In the genomic region with DNA sequence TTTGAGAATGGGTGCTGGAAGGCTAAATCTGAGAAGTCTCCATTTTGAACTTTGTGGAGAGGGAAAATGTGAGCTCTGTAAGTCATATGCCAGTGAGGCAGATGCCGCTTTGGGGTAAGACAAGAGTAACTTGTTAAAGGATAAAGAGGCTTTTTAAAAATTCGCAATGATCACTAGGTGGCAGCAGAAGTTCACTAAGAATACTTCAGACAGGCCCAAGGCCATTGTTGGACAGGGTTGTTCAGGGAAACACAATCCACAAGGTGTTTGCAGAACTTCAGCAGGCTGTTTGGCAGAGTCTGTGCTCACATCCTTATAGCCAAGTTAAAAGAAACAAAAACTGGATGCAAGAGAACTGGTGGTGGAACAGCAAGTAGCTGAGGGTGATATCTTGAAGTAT, we compare ENCODE assay signal across 1 cellular context.
TF ChIP-seq lines count a peak whose summit lies in the region.

No MANE protein-coding gene starts in this region.

TF ChIP-seq in GM23338, 12 proteins besides CTCF, POLR2A, EP300 and RAD21 (continued from another document):
- TF ChIP-seq, protein P1, sequence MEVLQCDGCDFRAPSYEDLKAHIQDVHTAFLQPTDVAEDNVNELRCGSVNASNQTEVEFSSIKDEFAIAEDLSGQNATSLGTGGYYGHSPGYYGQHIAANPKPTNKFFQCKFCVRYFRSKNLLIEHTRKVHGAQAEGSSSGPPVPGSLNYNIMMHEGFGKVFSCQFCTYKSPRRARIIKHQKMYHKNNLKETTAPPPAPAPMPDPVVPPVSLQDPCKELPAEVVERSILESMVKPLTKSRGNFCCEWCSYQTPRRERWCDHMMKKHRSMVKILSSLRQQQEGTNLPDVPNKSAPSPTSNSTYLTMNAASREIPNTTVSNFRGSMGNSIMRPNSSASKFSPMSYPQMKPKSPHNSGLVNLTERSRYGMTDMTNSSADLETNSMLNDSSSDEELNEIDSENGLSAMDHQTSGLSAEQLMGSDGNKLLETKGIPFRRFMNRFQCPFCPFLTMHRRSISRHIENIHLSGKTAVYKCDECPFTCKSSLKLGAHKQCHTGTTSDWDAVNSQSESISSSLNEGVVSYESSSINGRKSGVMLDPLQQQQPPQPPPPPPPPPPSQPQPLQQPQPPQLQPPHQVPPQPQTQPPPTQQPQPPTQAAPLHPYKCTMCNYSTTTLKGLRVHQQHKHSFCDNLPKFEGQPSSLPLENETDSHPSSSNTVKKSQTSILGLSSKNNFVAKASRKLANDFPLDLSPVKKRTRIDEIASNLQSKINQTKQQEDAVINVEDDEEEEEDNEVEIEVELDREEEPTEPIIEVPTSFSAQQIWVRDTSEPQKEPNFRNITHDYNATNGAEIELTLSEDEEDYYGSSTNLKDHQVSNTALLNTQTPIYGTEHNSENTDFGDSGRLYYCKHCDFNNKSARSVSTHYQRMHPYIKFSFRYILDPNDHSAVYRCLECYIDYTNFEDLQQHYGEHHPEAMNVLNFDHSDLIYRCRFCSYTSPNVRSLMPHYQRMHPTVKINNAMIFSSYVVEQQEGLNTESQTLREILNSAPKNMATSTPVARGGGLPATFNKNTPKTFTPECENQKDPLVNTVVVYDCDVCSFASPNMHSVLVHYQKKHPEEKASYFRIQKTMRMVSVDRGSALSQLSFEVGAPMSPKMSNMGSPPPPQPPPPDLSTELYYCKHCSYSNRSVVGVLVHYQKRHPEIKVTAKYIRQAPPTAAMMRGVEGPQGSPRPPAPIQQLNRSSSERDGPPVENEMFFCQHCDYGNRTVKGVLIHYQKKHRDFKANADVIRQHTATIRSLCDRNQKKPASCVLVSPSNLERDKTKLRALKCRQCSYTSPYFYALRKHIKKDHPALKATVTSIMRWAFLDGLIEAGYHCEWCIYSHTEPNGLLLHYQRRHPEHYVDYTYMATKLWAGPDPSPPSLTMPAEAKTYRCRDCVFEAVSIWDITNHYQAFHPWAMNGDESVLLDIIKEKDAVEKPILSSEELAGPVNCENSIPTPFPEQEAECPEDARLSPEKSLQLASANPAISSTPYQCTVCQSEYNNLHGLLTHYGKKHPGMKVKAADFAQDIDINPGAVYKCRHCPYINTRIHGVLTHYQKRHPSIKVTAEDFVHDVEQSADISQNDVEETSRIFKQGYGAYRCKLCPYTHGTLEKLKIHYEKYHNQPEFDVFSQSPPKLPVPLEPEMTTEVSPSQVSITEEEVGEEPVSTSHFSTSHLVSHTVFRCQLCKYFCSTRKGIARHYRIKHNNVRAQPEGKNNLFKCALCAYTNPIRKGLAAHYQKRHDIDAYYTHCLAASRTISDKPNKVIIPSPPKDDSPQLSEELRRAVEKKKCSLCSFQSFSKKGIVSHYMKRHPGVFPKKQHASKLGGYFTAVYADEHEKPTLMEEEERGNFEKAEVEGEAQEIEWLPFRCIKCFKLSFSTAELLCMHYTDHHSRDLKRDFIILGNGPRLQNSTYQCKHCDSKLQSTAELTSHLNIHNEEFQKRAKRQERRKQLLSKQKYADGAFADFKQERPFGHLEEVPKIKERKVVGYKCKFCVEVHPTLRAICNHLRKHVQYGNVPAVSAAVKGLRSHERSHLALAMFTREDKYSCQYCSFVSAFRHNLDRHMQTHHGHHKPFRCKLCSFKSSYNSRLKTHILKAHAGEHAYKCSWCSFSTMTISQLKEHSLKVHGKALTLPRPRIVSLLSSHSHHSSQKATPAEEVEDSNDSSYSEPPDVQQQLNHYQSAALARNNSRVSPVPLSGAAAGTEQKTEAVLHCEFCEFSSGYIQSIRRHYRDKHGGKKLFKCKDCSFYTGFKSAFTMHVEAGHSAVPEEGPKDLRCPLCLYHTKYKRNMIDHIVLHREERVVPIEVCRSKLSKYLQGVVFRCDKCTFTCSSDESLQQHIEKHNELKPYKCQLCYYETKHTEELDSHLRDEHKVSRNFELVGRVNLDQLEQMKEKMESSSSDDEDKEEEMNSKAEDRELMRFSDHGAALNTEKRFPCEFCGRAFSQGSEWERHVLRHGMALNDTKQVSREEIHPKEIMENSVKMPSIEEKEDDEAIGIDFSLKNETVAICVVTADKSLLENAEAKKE (CRISPR knock-in tag; IDR thresholded peaks at IDR 0.05) = no peak
- TF ChIP-seq STAT1 (IDR thresholded peaks at IDR 0.05; ENCODE audit: unreplicated experiment) = no peak
- no peak for TF ChIP-seq CREB1 (CRISPR knock-in tag; IDR thresholded peaks at IDR 0.05; ENCODE audit: low read depth)
- TF ChIP-seq JUNB (IDR thresholded peaks at IDR 0.05; ENCODE audit: unreplicated experiment) = no peak
- TF ChIP-seq, protein P2, sequence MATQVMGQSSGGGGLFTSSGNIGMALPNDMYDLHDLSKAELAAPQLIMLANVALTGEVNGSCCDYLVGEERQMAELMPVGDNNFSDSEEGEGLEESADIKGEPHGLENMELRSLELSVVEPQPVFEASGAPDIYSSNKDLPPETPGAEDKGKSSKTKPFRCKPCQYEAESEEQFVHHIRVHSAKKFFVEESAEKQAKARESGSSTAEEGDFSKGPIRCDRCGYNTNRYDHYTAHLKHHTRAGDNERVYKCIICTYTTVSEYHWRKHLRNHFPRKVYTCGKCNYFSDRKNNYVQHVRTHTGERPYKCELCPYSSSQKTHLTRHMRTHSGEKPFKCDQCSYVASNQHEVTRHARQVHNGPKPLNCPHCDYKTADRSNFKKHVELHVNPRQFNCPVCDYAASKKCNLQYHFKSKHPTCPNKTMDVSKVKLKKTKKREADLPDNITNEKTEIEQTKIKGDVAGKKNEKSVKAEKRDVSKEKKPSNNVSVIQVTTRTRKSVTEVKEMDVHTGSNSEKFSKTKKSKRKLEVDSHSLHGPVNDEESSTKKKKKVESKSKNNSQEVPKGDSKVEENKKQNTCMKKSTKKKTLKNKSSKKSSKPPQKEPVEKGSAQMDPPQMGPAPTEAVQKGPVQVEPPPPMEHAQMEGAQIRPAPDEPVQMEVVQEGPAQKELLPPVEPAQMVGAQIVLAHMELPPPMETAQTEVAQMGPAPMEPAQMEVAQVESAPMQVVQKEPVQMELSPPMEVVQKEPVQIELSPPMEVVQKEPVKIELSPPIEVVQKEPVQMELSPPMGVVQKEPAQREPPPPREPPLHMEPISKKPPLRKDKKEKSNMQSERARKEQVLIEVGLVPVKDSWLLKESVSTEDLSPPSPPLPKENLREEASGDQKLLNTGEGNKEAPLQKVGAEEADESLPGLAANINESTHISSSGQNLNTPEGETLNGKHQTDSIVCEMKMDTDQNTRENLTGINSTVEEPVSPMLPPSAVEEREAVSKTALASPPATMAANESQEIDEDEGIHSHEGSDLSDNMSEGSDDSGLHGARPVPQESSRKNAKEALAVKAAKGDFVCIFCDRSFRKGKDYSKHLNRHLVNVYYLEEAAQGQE (IDR thresholded peaks at IDR 0.05; ENCODE audit: unreplicated experiment) = no peak
- no peak for TF ChIP-seq ZNF331 (CRISPR knock-in tag; IDR thresholded peaks at IDR 0.05; ENCODE audit: low read depth)
- no peak for TF ChIP-seq POLR2AphosphoS5 (IDR thresholded peaks at IDR 0.05; ENCODE audit: low read depth)
TF ChIP-seq in GM23338: peak in this region for 0.
